In genomic region chr10:45602082-45602730, GRCh38 we compare ENCODE assay signal across 17 cellular contexts.
DNase-seq lines count a peak whose midpoint lies in the region; ATAC-seq and TF ChIP-seq lines count a peak whose summit lies in the region.
"Had no signal": no experiment of that assay in that cellular context is flagged by ENCODE, and none has a peak within 500 bp of the region (broad histone marks: within the 10 kb centered on the region; RNA-seq: fewer than 3 reads in every experiment).

No MANE protein-coding gene starts in this region.

- no peak overlapping the region for H3K27ac Mint-ChIP-seq in T-helper 17 cell
- H3K27ac Mint-ChIP-seq: activated CD8-positive, alpha-beta T cell treated with anti-CD3 and anti-CD28 coated beads, Interleukin-2, amount 10 ng/mL, durations not matched to agents 7 days and 5 days; activated T-helper 2 cell treated with anti-CD3 and anti-CD28 coated beads, Interferon-gamma antibody, Interleukin-2, Interleukin-4, amounts not matched to agents 10 μg/mL and 5 μg/mL and 100 μg/mL, durations not matched to agents 14 hours and 24 hours and 36 hours; natural killer cell treated with Interleukin-12 subunit alpha and Interleukin-12 subunit beta and Interleukin-15 and Interleukin-18, amount 100 ng/mL, for 72 hours had no signal

- H3K4me3 Mint-ChIP-seq in T-helper 17 cell = peak overlapping the region; percentile 28
- H3K4me3 Mint-ChIP-seq: activated CD8-positive, alpha-beta T cell treated with anti-CD3 and anti-CD28 coated beads, Interleukin-2, amount 10 ng/mL, durations not matched to agents 7 days and 5 days; natural killer cell treated with Interleukin-12 subunit alpha and Interleukin-12 subunit beta and Interleukin-15 and Interleukin-18, amount 100 ng/mL, for 72 hours had no signal

- no peaks in the 10 kb centered on the region for H3K9me3 ChIP-seq in T-helper 17 cell (ENCODE audit: control insufficient read depth, low read length, poor library complexity, severe bottlenecking)
- H3K9me3 ChIP-seq: lower lobe of right lung had no signal

- TF ChIP-seq CTCF in fibroblast of mammary gland (conservative IDR thresholded peaks at IDR 0.05; ENCODE audit: control insufficient read depth, insufficient read depth, low read depth, low read length) = no peak

- no peak overlapping the region for H3K4me3 ChIP-seq in fibroblast of mammary gland (ENCODE audit: control insufficient read depth, low read depth, low read length)
- H3K4me3 ChIP-seq: dorsolateral prefrontal cortex, lower lobe of right lung had no signal

- peak; percentile 15 for DNase-seq in GM04504 (ENCODE audit: low read depth)
- DNase-seq in T-helper 17 cell = no peak
- peak; percentile 80 for DNase-seq in fibroblast of mammary gland (ENCODE audit: low read depth)
- peak; percentile 15 for DNase-seq in non-pigmented ciliary epithelial cell (ENCODE audit: low read depth)
- no peak for DNase-seq in left lobe of liver (ENCODE audit: low spot score)
- DNase-seq in amygdala (lab: John Stamatoyannopoulos, UW) = no peak
- no peak for DNase-seq in midbrain (lab: John Stamatoyannopoulos, UW)
- no peak for DNase-seq in DMS53 (lab: John Stamatoyannopoulos, UW)
- DNase-seq: activated CD8-positive, alpha-beta T cell treated with anti-CD3 and anti-CD28 coated beads, Interleukin-2, amount 10 ng/mL, durations not matched to agents 7 days and 5 days; anterior cingulate cortex; DMS153; dorsolateral prefrontal cortex; lower lobe of right lung; NCI-H2107; retina had no signal

- peaks cover 26% of the 10 kb centered on the region for H3K27me3 Mint-ChIP-seq in T-helper 17 cell

- H3K4me1 Mint-ChIP-seq in T-helper 17 cell = peaks cover 7% of the 10 kb centered on the region

- ATAC-seq in T-helper 17 cell (no peak), left lobe of liver (no peak)
- ATAC-seq: activated CD8-positive, alpha-beta T cell treated with anti-CD3 and anti-CD28 coated beads, Interleukin-2, amount 10 ng/mL, durations not matched to agents 7 days and 5 days; lower lobe of right lung; natural killer cell treated with Interleukin-12 subunit alpha and Interleukin-12 subunit beta and Interleukin-15 and Interleukin-18, amount 100 ng/mL, for 72 hours had no signal

- peaks cover 2% of the 10 kb centered on the region for H3K36me3 Mint-ChIP-seq in T-helper 17 cell (ENCODE audit: low read depth)

Comparison
In these comparisons a context has a peak if more than half of its experiments do, and no peak if none do; other contexts are left out.
1. DNase-seq: peak in GM04504 (single experiment), fibroblast of mammary gland (single experiment) and non-pigmented ciliary epithelial cell (single experiment); none in T-helper 17 cell (0 of 3), left lobe of liver (single experiment), amygdala (0 of 56), midbrain (single experiment) and DMS53 (single experiment).